ENCODE assay signal across 26 cellular contexts in genomic region chr16:62205459-62205858, GRCh38.
A peak's percentile ranks its signal among the peaks of the same experiment; 100 is the strongest.
DNase-seq lines count a peak whose midpoint lies in the region; ATAC-seq, FAIRE-seq and TF ChIP-seq lines count a peak whose summit lies in the region.
"Had no signal": no experiment of that assay in that cellular context is flagged by ENCODE, and none has a peak within 500 bp of the region (broad histone marks: within the 10 kb centered on the region; RNA-seq: fewer than 3 reads in every experiment).

No MANE protein-coding gene starts in this region.

- CTCF ChIA-PET in PC-3 (lab: Charles Lee), result no interaction called here
- CTCF ChIA-PET in T-cell (lab: Charles Lee), result no interaction called here

- no peaks in the 10 kb centered on the region for H3K36me3 ChIP-seq in PC-3 (ENCODE audit: low read depth, low read length)
- H3K36me3 ChIP-seq: HAP-1 had no signal

- BruUV-seq in PC-3 (replicated peaks; lab: Mats Ljungman, UMichigan), result no TSS peak

- H3K27ac ChIP-seq in PC-3 (ENCODE audit: low read length) (no peak overlapping the region), foreskin keratinocyte (no peak overlapping the region)
- H3K27ac ChIP-seq: KMS-11, SK-N-MC had no signal

- intact Hi-C loops in PC-3 (cut with micrococcal nuclease), result no loop called here

- H3F3A ChIP-seq in PC-3 (ENCODE audit: low read length, unreplicated experiment), result no peaks in the 10 kb centered on the region

- no peaks in the 10 kb centered on the region for H3K9me2 ChIP-seq in PC-3 (replicated peaks; ENCODE audit: low read length)

- peak; percentile 83 for FAIRE-seq in A204.1 (lab: Jason Lieb, UNC)
- FAIRE-seq: GM12892, RCC 7860 had no signal

- H3K9me3 ChIP-seq in PC-3 (ENCODE audit: low read length), result no peaks in the 10 kb centered on the region
- H3K9me3 ChIP-seq: HAP-1 had no signal

- ATAC-seq in PC-3 (no peak), foreskin keratinocyte (no peak), T-cell (replicated peaks in 1 of 4) (no peak), GM21528 (IDR thresholded peaks at IDR 0.05; ENCODE audit: low FRiP score, unreplicated experiment) (no peak)
- ATAC-seq: GM23338 had no signal

- no peak overlapping the region for H3K4me3 ChIP-seq in PC-3 (ENCODE audit: low read length)
- H3K4me3 ChIP-seq in retinal pigment epithelial cell (ENCODE audit: low read length), result no peak overlapping the region
- H3K4me3 ChIP-seq: GM23338, HAP-1, SK-N-MC had no signal

- TF ChIP-seq CTCF in PC-3 (conservative IDR thresholded peaks at IDR 0.05; ENCODE audit: low read depth, low read length) (0 out of 2 replicates have a peak, but pooled peaks have one; percentile 30), foreskin keratinocyte (conservative IDR thresholded peaks at IDR 0.05) (peak; percentile 20), retinal pigment epithelial cell (conservative IDR thresholded peaks at IDR 0.05; ENCODE audit: low read depth, low read length) (peak; percentile 27), GM20000 (IDR thresholded peaks at IDR 0.05; ENCODE audit: extremely low read depth, missing control alignments) (no peak)

- H3K79me2 ChIP-seq in PC-3 (ENCODE audit: low read length), result no peaks in the 10 kb centered on the region

- H3K27me3 ChIP-seq in PC-3 (ENCODE audit: low read length) (no peaks in the 10 kb centered on the region), foreskin keratinocyte (no peaks in the 10 kb centered on the region)

- no peak for DNase-seq in PC-3
- no peak for DNase-seq in foreskin keratinocyte
- no peak for DNase-seq in retinal pigment epithelial cell (ENCODE audit: low read depth)
- no peak for DNase-seq in T-cell
- DNase-seq in GM20000 (ENCODE audit: low spot score), result no peak
- DNase-seq: CD8-positive, alpha-beta memory T cell; DMS79 treated with DMSO at 0.1 percent for 48 hours; GF-D8; HFFc6; MM.1S; NCI-H2029; NCI-H446; NCI-H524 treated with DMSO at 0.1 percent for 48 hours; NCI-H774; SIG-M5 had no signal

- H3K27ac Mint-ChIP-seq in T-cell, result no peak overlapping the region
- H3K27ac Mint-ChIP-seq: B cell; CD14-positive monocyte; CD8-positive, alpha-beta memory T cell; GM23338; HFFc6; IgD-negative memory B cell had no signal

- peaks cover 8 to 41% (median 16%) of the 10 kb centered on the region in 3 donors for H3K9me3 Mint-ChIP-seq in T-cell
- H3K9me3 Mint-ChIP-seq: CD14-positive monocyte, GM23338 had no signal

- H3K27me3 Mint-ChIP-seq in T-cell, result no peaks in the 10 kb centered on the region
- H3K27me3 Mint-ChIP-seq: B cell; CD8-positive, alpha-beta memory T cell; IgD-negative memory B cell had no signal

- no peaks in the 10 kb centered on the region for H3K4me1 Mint-ChIP-seq in T-cell
- H3K4me1 Mint-ChIP-seq: B cell; CD14-positive monocyte; CD8-positive, alpha-beta memory T cell; GM23338; IgD-negative memory B cell had no signal

- H3K4me1 ChIP-seq in PC-3 (ENCODE audit: insufficient read depth, low read length) (no peaks in the 10 kb centered on the region), foreskin keratinocyte (no peaks in the 10 kb centered on the region)
- H3K4me1 ChIP-seq: HAP-1 had no signal

- no peak overlapping the region for H3K9ac ChIP-seq in PC-3 (ENCODE audit: low read length)
- H3K9ac ChIP-seq: KMS-11 had no signal

- no peak overlapping the region for H3K4me3 Mint-ChIP-seq in T-cell
- H3K4me3 Mint-ChIP-seq: B cell; CD14-positive monocyte; CD8-positive, alpha-beta memory T cell; GM23338; HFFc6; IgD-negative memory B cell had no signal

- H2AFZ ChIP-seq in PC-3 (ENCODE audit: low read length), result no peak overlapping the region
- H2AFZ ChIP-seq: GM23338 had no signal

- POLR2A ChIA-PET in PC-3 (lab: Charles Lee; ENCODE audit: unreplicated experiment) (no interaction called here), T-cell (lab: Charles Lee) (no interaction called here)

- H3K36me3 Mint-ChIP-seq in T-cell, result no peaks in the 10 kb centered on the region
- H3K36me3 Mint-ChIP-seq: CD14-positive monocyte; CD8-positive, alpha-beta memory T cell; IgD-negative memory B cell had no signal

- no peak overlapping the region for H3K4me2 ChIP-seq in PC-3 (ENCODE audit: low read length)
- H3K4me2 ChIP-seq: GM23338, KMS-11 had no signal

- H4K20me1 ChIP-seq in PC-3 (ENCODE audit: low read length), result no peaks in the 10 kb centered on the region
